Comparison of ENCODE assay signal across 16 cellular contexts in genomic region chr7:117324940-117325339, GRCh38. TPM values are rescaled to one million over a fixed set of nuclear protein-coding genes. Genes with fewer than 3 reads are reported as not detected.
A peak's percentile ranks its signal among the peaks of the same experiment; 100 is the strongest.
DNase-seq lines count a peak whose midpoint lies in the region; ATAC-seq and TF ChIP-seq lines count a peak whose summit lies in the region.
"Had no signal": no experiment of that assay in that cellular context is flagged by ENCODE, and none has a peak within 500 bp of the region (broad histone marks: within the 10 kb centered on the region; RNA-seq: fewer than 3 reads in every experiment).

No MANE protein-coding gene starts in this region.

- H3K4me1 ChIP-seq in heart left ventricle = peaks cover 0 to 24% (median 9%) of the 10 kb centered on the region in 12 donors
- H3K4me1 ChIP-seq in gastrocnemius medialis = peaks cover 3 to 21% of the 10 kb centered on the region in 2 donors

- DNase-seq in heart left ventricle (no peak), Right ventricle myocardium superior (no peak), glutamatergic neuron (no peak), neural crest cell (ENCODE audit: low read depth, low spot score) (no peak), gastrocnemius medialis (no peak), NCI-H2227 (lab: John Stamatoyannopoulos, UW; ENCODE audit: unreplicated experiment) (no peak), KG1 (lab: John Stamatoyannopoulos, UW) (no peak)
- no peak for DNase-seq in activated CD4-positive, alpha-beta T cell treated with anti-CD3 and anti-CD28 coated beads, Interleukin-2, amount 50 U/mL, for 48 hours
- DNase-seq: activated CD4-positive, CD25-positive, alpha-beta regulatory T cell; activated T-cell treated with anti-CD3 and anti-CD28 coated beads, Interleukin-2, amount 50 U/mL, for 48 hours; effector CD4-positive, alpha-beta T cell; NK-92 treated with Interleukin-12 subunit alpha and Interleukin-12 subunit beta, amount 100 ng/mL, for 24 hours had no signal

- peaks cover 3% of the 10 kb centered on the region for H3K9me3 Mint-ChIP-seq in glutamatergic neuron (ENCODE audit: unreplicated experiment)
- peaks cover 16% of the 10 kb centered on the region for H3K9me3 Mint-ChIP-seq in neural crest cell

- 47 to 63% (median 56%) methylated on average over 4 of the region's 4 CpGs for WGBS in heart left ventricle, 4 donors

- TF ChIP-seq CTCF in heart left ventricle (IDR thresholded peaks at IDR 0.05) (no peak), glutamatergic neuron (IDR thresholded peaks at IDR 0.05; ENCODE audit: partially characterized antibody, unreplicated experiment) (no peak), neural crest cell (conservative IDR thresholded peaks at IDR 0.05) (no peak), gastrocnemius medialis (IDR thresholded peaks at IDR 0.05 in 4 of 5, conservative IDR thresholded peaks at IDR 0.05 in 1 of 5) (no peak)

- H3K36me3 ChIP-seq in heart left ventricle = no peaks in the 10 kb centered on the region
- H3K36me3 ChIP-seq in gastrocnemius medialis = no peaks in the 10 kb centered on the region
- H3K36me3 ChIP-seq: heart right ventricle, right lobe of liver had no signal

- peaks cover 3% of the 10 kb centered on the region for H3K4me1 Mint-ChIP-seq in glutamatergic neuron (ENCODE audit: low read depth, unreplicated experiment)
- peaks cover 15% of the 10 kb centered on the region for H3K4me1 Mint-ChIP-seq in neural crest cell

- TF ChIP-seq POLR2A in heart left ventricle (IDR thresholded peaks at IDR 0.05) (no peak), gastrocnemius medialis (IDR thresholded peaks at IDR 0.05) (no peak)

- H3K27ac Mint-ChIP-seq in glutamatergic neuron (ENCODE audit: unreplicated experiment) (no peak overlapping the region), neural crest cell (ENCODE audit: unreplicated experiment) (no peak overlapping the region)

- H3K27me3 Mint-ChIP-seq in glutamatergic neuron (ENCODE audit: unreplicated experiment) = peaks cover 28% of the 10 kb centered on the region
- peaks cover 83% of the 10 kb centered on the region for H3K27me3 Mint-ChIP-seq in neural crest cell (ENCODE audit: low read depth)

- H3K4me3 ChIP-seq in heart left ventricle (peak overlapping the region in 7 of 12 donors; percentile 40 to 55 (median 45)), gastrocnemius medialis (peak overlapping the region in 2 of 4 donors; percentile 48 to 49)

- no peak overlapping the region for H3K27ac ChIP-seq in heart left ventricle
- no peak overlapping the region for H3K27ac ChIP-seq in gastrocnemius medialis
- H3K27ac ChIP-seq: heart right ventricle, right lobe of liver, testis had no signal

- in situ Hi-C loops in gastrocnemius medialis (cut with MboI; ENCODE audit: low sequenced_read_pairs in 4 of 4) = no loop called here

- H3K4me3 Mint-ChIP-seq in glutamatergic neuron (ENCODE audit: unreplicated experiment) (peak overlapping the region; percentile 94), neural crest cell (peak overlapping the region; percentile 93)

- intact Hi-C loops in heart left ventricle (cut with DNase I) (no loop called here), Right ventricle myocardium superior (cut with DNase I) (no loop called here), gastrocnemius medialis (cut with DNase I; ENCODE audit: low total_unique reads) (no loop called here)

- H3K27me3 ChIP-seq in heart left ventricle (peaks cover 8 to 48% (median 25%) of the 10 kb centered on the region in 9 donors), gastrocnemius medialis (peaks cover 26 to 48% (median 28%) of the 10 kb centered on the region in 3 donors)
- H3K27me3 ChIP-seq: testis had no signal

- ATAC-seq in heart left ventricle = peak in 3 of 4 donors; percentile 36 to 45 (median 39)
- no peak for ATAC-seq in Right ventricle myocardium superior (ENCODE audit: poor library complexity)
- ATAC-seq in gastrocnemius medialis = no peak

- H3K9me3 ChIP-seq in heart left ventricle (peaks cover 0 to 3% (median 0%) of the 10 kb centered on the region in 12 donors), gastrocnemius medialis (no peaks in the 10 kb centered on the region)
- H3K9me3 ChIP-seq: right lobe of liver, testis had no signal

- peaks cover 16% of the 10 kb centered on the region for H3K36me3 Mint-ChIP-seq in glutamatergic neuron (ENCODE audit: unreplicated experiment)
- peaks cover 15% of the 10 kb centered on the region for H3K36me3 Mint-ChIP-seq in neural crest cell (ENCODE audit: low read depth)

RNA-seq across cellular contexts. Expression of gene WNT2, which starts 2.1 kb away (rescaled TPM):
- total RNA-seq in heart left ventricle = 1 to 10 TPM in 1 of 9 donors, under 1 TPM in 5, not detected in 3; 0.09 to 1.2 (median 0.20) TPM
- under 1 TPM; 0.15 to 0.28 TPM for polyA plus RNA-seq in heart left ventricle
- not detected for total RNA-seq in Right ventricle myocardium superior
- total RNA-seq in glutamatergic neuron (ENCODE audit: unreplicated experiment) = not detected
- not detected in 2 replicates for total RNA-seq in neural crest cell
- not detected for total RNA-seq in gastrocnemius medialis
- total RNA-seq: A673 had no signal

Comparison
In these comparisons a context has a peak if more than half of its experiments do, and no peak if none do; other contexts are left out.
1. ATAC-seq: peak in heart left ventricle (3 of 4); none in Right ventricle myocardium superior (single experiment) and gastrocnemius medialis (0 of 2).